Comparison of ENCODE assay signal across 22 cellular contexts in the genomic region with DNA sequence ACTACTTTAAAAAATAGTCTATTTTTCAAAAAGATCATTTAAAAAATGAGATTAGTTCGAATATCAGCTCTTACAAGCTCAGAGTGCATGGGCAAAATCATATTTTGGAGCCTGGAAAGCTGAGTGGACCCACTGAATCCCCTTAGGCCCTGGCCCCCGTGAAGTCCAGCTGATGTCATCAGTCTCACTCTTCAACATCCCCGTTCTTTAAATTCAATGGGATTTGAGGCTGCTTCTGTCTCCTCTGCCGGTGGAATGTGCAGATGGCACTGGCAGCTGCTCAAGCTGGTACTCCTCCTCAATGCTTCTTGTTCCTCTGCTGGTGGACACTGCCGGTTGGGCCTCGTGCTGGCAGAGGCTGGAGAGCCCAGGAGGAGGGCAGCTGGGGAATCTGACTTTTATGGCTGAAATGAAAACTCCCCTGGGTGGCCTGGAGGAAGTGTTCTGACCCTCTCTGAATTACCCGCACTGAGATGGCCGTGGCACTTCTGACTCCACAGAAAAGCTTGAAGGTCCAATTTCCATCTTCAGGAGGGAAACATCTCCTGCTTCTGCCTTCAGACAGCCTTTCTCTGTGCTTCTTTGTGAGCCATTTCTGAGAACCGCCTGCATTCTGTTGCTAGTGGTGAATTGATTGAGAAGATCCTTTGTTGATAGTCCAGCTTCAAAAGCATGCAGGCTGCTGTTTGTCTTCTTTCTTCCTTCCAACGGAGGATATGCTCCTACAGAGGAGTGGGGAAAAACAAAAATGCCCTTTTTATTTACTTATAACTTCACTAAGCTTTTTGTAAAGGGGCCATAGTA.
DNase-seq lines count a peak whose midpoint lies in the region; ATAC-seq, FAIRE-seq and TF ChIP-seq lines count a peak whose summit lies in the region.
"Had no signal": no experiment of that assay in that cellular context is flagged by ENCODE, and none has a peak within 500 bp of the region (broad histone marks: within the 10 kb centered on the region; RNA-seq: fewer than 3 reads in every experiment).

No MANE protein-coding gene starts in this region.

- no peak overlapping the region for H2BK15ac ChIP-seq in H1 (ENCODE audit: low read length)
- H2BK15ac ChIP-seq in neuronal stem cell (ENCODE audit: low read length) = no peak overlapping the region

- H3K18ac ChIP-seq in H1 (ENCODE audit: extremely low read depth, low read length) = no peak overlapping the region
- peak overlapping the region; percentile 81 for H3K18ac ChIP-seq in neuronal stem cell (ENCODE audit: low read length)

- H4K91ac ChIP-seq in H1 (replicated peaks; ENCODE audit: insufficient read length, low read length) (no peak overlapping the region), neuronal stem cell (ENCODE audit: low read depth, low read length, poor library complexity) (peak overlapping the region; percentile 49)

- no peaks in the 10 kb centered on the region for H4K20me1 ChIP-seq in H1 (replicated peaks in 1 of 2; ENCODE audit: control insufficient read depth in 1 of 2, insufficient read depth in 2 of 2, low read length in 2 of 2)

- H3K36me3 ChIP-seq in H1 (ENCODE audit: control insufficient read depth in 2 of 4, insufficient read depth in 4 of 4, low read length in 3 of 4) (no peaks in the 10 kb centered on the region; a peak in 1 of 8 replicates), neuronal stem cell (replicated peaks in 1 of 2; ENCODE audit: control insufficient read depth in 2 of 2, insufficient read depth in 2 of 2, low read length in 2 of 2) (no peaks in the 10 kb centered on the region)
- H3K36me3 ChIP-seq: vagina had no signal

- peak overlapping the region; percentile 13 for H2BK120ac ChIP-seq in H1 (replicated peaks; ENCODE audit: low read depth, low read length)
- H2BK120ac ChIP-seq in neuronal stem cell (ENCODE audit: low read depth, low read length) = peak overlapping the region; percentile 48

- TF ChIP-seq EP300 in H1 (IDR thresholded peaks at IDR 0.05; ENCODE audit: borderline replicate concordance in 1 of 2, low read depth in 2 of 2, low read length in 2 of 2) = no peak

- H2AK5ac ChIP-seq in H1 (ENCODE audit: low read depth, low read length) = no peak overlapping the region
- H2AK5ac ChIP-seq in neuronal stem cell (ENCODE audit: low read depth, low read length) = no peak overlapping the region

- no peak for TF ChIP-seq RAD21 in H1 (IDR thresholded peaks at IDR 0.05 in 1 of 2, conservative IDR thresholded peaks at IDR 0.05 in 1 of 2; ENCODE audit: low read depth in 2 of 2, low read length in 2 of 2)

- TF ChIP-seq POLR2A in H1 (IDR thresholded peaks at IDR 0.05; ENCODE audit: control extremely low read depth in 1 of 2, low read depth in 2 of 2, low read length in 2 of 2) (no peak), lower leg skin (IDR thresholded peaks at IDR 0.05) (no peak)

- H3K27me3 ChIP-seq in H1 (replicated peaks in 1 of 4; ENCODE audit: control insufficient read depth in 3 of 4, extremely low read depth in 1 of 4, insufficient read depth in 3 of 4, low read length in 3 of 4) = no peaks in the 10 kb centered on the region
- H3K27me3 ChIP-seq in neuronal stem cell (ENCODE audit: control insufficient read depth in 3 of 3, insufficient read depth in 3 of 3, low read depth in 1 of 3, low read length in 3 of 3) = no peaks in the 10 kb centered on the region
- H3K27me3 ChIP-seq: vagina had no signal

- H2BK5ac ChIP-seq in H1 (ENCODE audit: low read depth, low read length) (no peak overlapping the region), neuronal stem cell (ENCODE audit: low read length) (no peak overlapping the region)

- H3K14ac ChIP-seq in H1 (ENCODE audit: insufficient read length) (no peak overlapping the region), neuronal stem cell (ENCODE audit: low read length) (no peak overlapping the region)

- no peak overlapping the region for H4K5ac ChIP-seq in H1 (ENCODE audit: insufficient read length, low read depth, low read length)

- ATAC-seq in GM19463 (IDR thresholded peaks at IDR 0.05; ENCODE audit: unreplicated experiment) (no peak), GM21381 (IDR thresholded peaks at IDR 0.05; ENCODE audit: unreplicated experiment) (no peak), GM18867 (IDR thresholded peaks at IDR 0.05; ENCODE audit: unreplicated experiment) (no peak)
- ATAC-seq: mucosa of descending colon; psoas muscle; stimulated activated naive CD8-positive, alpha-beta T cell treated with anti-CD3 and anti-CD28 coated beads, Interleukin-15, Interleukin-2, amounts not matched to agents 100 U/mL and 50 U/mL, for 24 hours; T-cell had no signal

- no peak overlapping the region for H2BK20ac ChIP-seq in H1 (ENCODE audit: low read length)

- H3K79me2 ChIP-seq in H1 (ENCODE audit: control insufficient read depth in 1 of 2, insufficient read depth in 2 of 2, low read length in 2 of 2) = no peaks in the 10 kb centered on the region

- H2BK12ac ChIP-seq in H1 (ENCODE audit: low read depth, low read length) (no peak overlapping the region), neuronal stem cell (ENCODE audit: low read length) (no peak overlapping the region)

- POLR2A ChIA-PET in H1 (lab: Charles Lee; ENCODE audit: partially characterized antibody) = no interaction called here

- H2AFZ ChIP-seq in H1 (ENCODE audit: low read length) (no peak overlapping the region), neuronal stem cell (ENCODE audit: low read length) (peak overlapping the region; percentile 81)

- H3K4me3 ChIP-seq in H1 (ENCODE audit: extremely low read depth in 1 of 4, insufficient read depth in 2 of 4, low read depth in 3 of 4, low read length in 4 of 4) (no peak overlapping the region), neuronal stem cell (ENCODE audit: low read length in 2 of 2) (no peak overlapping the region), lower leg skin (ENCODE audit: low read depth, poor library complexity, severe bottlenecking) (no peak overlapping the region)
- H3K4me3 ChIP-seq: mucosa of descending colon, psoas muscle, vagina had no signal

- H3K4me2 ChIP-seq in H1 (ENCODE audit: insufficient read depth in 1 of 2, low read depth in 2 of 2, low read length in 2 of 2) (no peak overlapping the region), neuronal stem cell (ENCODE audit: insufficient read depth, low read length, poor library complexity, severe bottlenecking) (no peak overlapping the region)

- 88% methylated on average over 10 of the region's 10 CpGs; no CpG with 5 or more reads in 1 of the 2 experiments for WGBS in H1 (ENCODE audit: extremely low coverage in 1 of 2, insufficient coverage in 1 of 2, insufficient read length in 1 of 2, insufficient replicate concordance in 2 of 2, low coverage in 1 of 2, low lambda C conversion rate in 2 of 2, missing lambda C conversion rate in 1 of 2), 2 experiments
- WGBS in neuronal stem cell (ENCODE audit: extremely low coverage in 2 of 2, insufficient read length in 2 of 2, insufficient replicate concordance in 1 of 2), 2 donors = no CpG with 5 or more reads among the region's 10 CpGs
- 66 to 75% methylated on average over 10 of the region's 10 CpGs for WGBS in lower leg skin, 2 donors

- peak; percentile 46 for DNase-seq in DMS 273 treated with DMSO at 0.1 percent for 48 hours (lab: John Stamatoyannopoulos, UW)
- DNase-seq in NCI-H524 treated with DMSO at 0.1 percent for 48 hours (lab: John Stamatoyannopoulos, UW) = peak; percentile 91
- DNase-seq in H1 (ENCODE audit: low read depth in 1 of 2, low spot score in 2 of 2) = no peak
- DNase-seq in neuronal stem cell (ENCODE audit: low spot score) = no peak
- DNase-seq in lower leg skin (ENCODE audit: low spot score in 2 of 2) = no peak
- DNase-seq: KG1; mucosa of descending colon; NCI-H1105 treated with DMSO at 0.1 percent for 48 hours; NCI-H526; psoas muscle; stimulated activated CD4-positive, alpha-beta T cell treated with anti-CD3 and anti-CD28 coated beads, Interleukin-12 subunit alpha, Interleukin-12 subunit beta, amount 100 ng/mL, for 4 hours; stimulated activated naive CD8-positive, alpha-beta T cell treated with anti-CD3 and anti-CD28 coated beads, Interleukin-15, Interleukin-2, amounts not matched to agents 100 U/mL and 50 U/mL, for 24 hours; T-cell had no signal

- H3K79me1 ChIP-seq in H1 (ENCODE audit: low read depth, low read length) (no peaks in the 10 kb centered on the region), neuronal stem cell (ENCODE audit: low read depth, low read length) (no peaks in the 10 kb centered on the region)

- H4K8ac ChIP-seq in H1 (ENCODE audit: extremely low read depth, insufficient read depth, low read length) (no peak overlapping the region), neuronal stem cell (ENCODE audit: low read depth, low read length) (no peak overlapping the region)

- H3K4ac ChIP-seq in H1 (replicated peaks; ENCODE audit: insufficient read length, low read depth, low read length) = no peak overlapping the region
- no peak overlapping the region for H3K4ac ChIP-seq in neuronal stem cell (ENCODE audit: low read length)

- H3K23ac ChIP-seq in H1 (ENCODE audit: insufficient read length) (no peak overlapping the region), neuronal stem cell (ENCODE audit: low read depth, low read length, poor library complexity) (no peak overlapping the region)

- H3K9ac ChIP-seq in H1 (replicated peaks in 1 of 4; ENCODE audit: extremely low read depth in 1 of 4, low read depth in 3 of 4, low read length in 3 of 4) (no peak overlapping the region), neuronal stem cell (ENCODE audit: low read depth, low read length, poor library complexity) (no peak overlapping the region)

- no peaks in the 10 kb centered on the region for H3K23me2 ChIP-seq in H1 (ENCODE audit: low read depth, low read length)

- H3K4me1 ChIP-seq in H1 (replicated peaks in 1 of 4; ENCODE audit: control insufficient read depth in 3 of 4, insufficient read depth in 4 of 4, low read length in 3 of 4) (peaks cover 0 to 7% (median 3%) of the 10 kb centered on the region in 4 experiments; a peak in 3 of 7 replicates), neuronal stem cell (ENCODE audit: control insufficient read depth in 2 of 2, insufficient read depth in 1 of 2, low read depth in 1 of 2, low read length in 2 of 2) (peaks cover 8 to 11% of the 10 kb centered on the region in 2 donors)
- H3K4me1 ChIP-seq: psoas muscle, vagina had no signal

- no peak overlapping the region for H3K27ac ChIP-seq in H1 (ENCODE audit: low read depth, low read length)
- H3K27ac ChIP-seq in neuronal stem cell (replicated peaks; ENCODE audit: low read length) = peak overlapping the region; percentile 73
- H3K27ac ChIP-seq: HL-60, psoas muscle, vagina had no signal

- H3K9me3 ChIP-seq in H1 (ENCODE audit: insufficient read depth in 2 of 2, low read depth in 1 of 2, low read length in 1 of 2) (no peaks in the 10 kb centered on the region), neuronal stem cell (replicated peaks in 1 of 2; ENCODE audit: control insufficient read depth in 2 of 2, insufficient read depth in 1 of 2, low read depth in 1 of 2, low read length in 2 of 2) (peaks cover 0 to 7% of the 10 kb centered on the region in 2 donors)
- H3K9me3 ChIP-seq: mucosa of descending colon, psoas muscle, vagina had no signal

- intact Hi-C loops in lower leg skin (cut with DNase I; ENCODE audit: low total_unique reads) = no loop called here

- no peak for FAIRE-seq in H1 (lab: Jason Lieb, UNC)
- FAIRE-seq: D721Med, GM18507, GM19239, RCC 7860 had no signal

- CTCF ChIA-PET in H1 (lab: Charles Lee; ENCODE audit: partially characterized antibody) = interaction anchor here (0.9 kb wide), 1 partner anchor 20 kb away, joined by 3 read pairs; no protein-coding TSS in a partner anchor

- no peak for TF ChIP-seq CTCF in H1 (IDR thresholded peaks at IDR 0.05; ENCODE audit: control extremely low read depth in 1 of 3, insufficient read depth in 1 of 3, low read depth in 1 of 3, low read length in 3 of 3)
- no peak for TF ChIP-seq CTCF in lower leg skin (IDR thresholded peaks at IDR 0.05)

- H3K56ac ChIP-seq in H1 (replicated peaks; ENCODE audit: insufficient read length, low read depth, low read length) = no peak overlapping the region

Comparison
In these comparisons a context has a peak if more than half of its experiments do, and no peak if none do; other contexts are left out.
1. DNase-seq: peak in DMS 273 treated with DMSO at 0.1 percent for 48 hours (single experiment) and NCI-H524 treated with DMSO at 0.1 percent for 48 hours (single experiment); none in H1 (0 of 2), neuronal stem cell (single experiment) and lower leg skin (0 of 2).